17 cellular contexts compared by ENCODE assay signal in the genomic region with DNA sequence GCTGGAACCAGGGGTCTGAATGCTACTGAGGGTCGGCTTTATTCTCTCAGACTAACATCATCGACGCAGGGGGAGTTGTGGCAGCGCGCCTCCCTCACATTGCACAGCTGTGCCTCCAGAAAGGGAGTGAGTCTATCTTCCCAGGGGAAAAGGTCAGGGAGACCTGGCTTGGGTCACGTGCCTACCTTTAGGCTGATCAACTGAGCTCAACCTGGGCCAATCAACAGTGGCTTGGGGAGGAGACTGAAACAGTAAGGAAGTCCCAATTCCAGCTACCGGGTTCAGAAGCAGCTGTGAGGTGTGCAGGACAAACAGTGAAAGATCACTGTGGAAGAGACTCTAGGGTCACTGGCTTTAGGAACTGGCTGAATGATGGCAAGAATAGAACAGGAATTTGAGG. TPM values are rescaled to one million over a fixed set of nuclear protein-coding genes. Genes with fewer than 3 reads are reported as not detected.
DNase-seq lines count a peak whose midpoint lies in the region; ATAC-seq and TF ChIP-seq lines count a peak whose summit lies in the region.
"Had no signal": no experiment of that assay in that cellular context is flagged by ENCODE, and none has a peak within 500 bp of the region (broad histone marks: within the 10 kb centered on the region; RNA-seq: fewer than 3 reads in every experiment).

No MANE protein-coding gene starts in this region.

- peaks cover 3% of the 10 kb centered on the region for H3K36me3 Mint-ChIP-seq in T-helper 17 cell (ENCODE audit: low read depth)

- no peak for TF ChIP-seq CTCF in testis (IDR thresholded peaks at IDR 0.05)

- peaks cover 52% of the 10 kb centered on the region for H3K4me1 Mint-ChIP-seq in T-helper 17 cell

- peak overlapping the region in 1 of 2 donors; percentile 39 for H3K27ac ChIP-seq in testis

- no peaks in the 10 kb centered on the region for H3K27me3 Mint-ChIP-seq in T-helper 17 cell
- H3K27me3 Mint-ChIP-seq: activated naive CD8-positive, alpha-beta T cell treated with anti-CD3 and anti-CD28 coated beads for 36 hours; CD4-positive, alpha-beta T cell; central memory CD8-positive, alpha-beta T cell had no signal

- H3K4me3 ChIP-seq in testis = no peak overlapping the region

- H3K27ac Mint-ChIP-seq in T-helper 17 cell = peak overlapping the region; percentile 60
- H3K27ac Mint-ChIP-seq: activated naive CD8-positive, alpha-beta T cell treated with anti-CD3 and anti-CD28 coated beads for 36 hours; CD4-positive, alpha-beta T cell had no signal

- ATAC-seq in T-helper 17 cell (no peak), HG02852 (IDR thresholded peaks at IDR 0.05; ENCODE audit: unreplicated experiment) (no peak)
- ATAC-seq: activated CD4-positive, CD25-positive, alpha-beta regulatory T cell treated with anti-CD3 and anti-CD28 coated beads, Interleukin-2, amount 50 U/mL, for 24 hours had no signal

- peaks cover 6% of the 10 kb centered on the region for H3K4me1 ChIP-seq in testis

- no peaks in the 10 kb centered on the region for H3K36me3 ChIP-seq in testis (ENCODE audit: low read depth, missing control alignments)

- H3K4me3 Mint-ChIP-seq in T-helper 17 cell = no peak overlapping the region
- H3K4me3 Mint-ChIP-seq: activated naive CD8-positive, alpha-beta T cell treated with anti-CD3 and anti-CD28 coated beads for 36 hours; CD4-positive, alpha-beta T cell; central memory CD8-positive, alpha-beta T cell had no signal

- no peaks in the 10 kb centered on the region for H3K27me3 ChIP-seq in testis

- TF ChIP-seq POLR2A in testis (IDR thresholded peaks at IDR 0.05) = no peak

- 42 to 59% methylated on average over 7 of the region's 7 CpGs for WGBS in testis, 2 donors

- no peaks in the 10 kb centered on the region for H3K9me3 ChIP-seq in T-helper 17 cell (ENCODE audit: control insufficient read depth, low read length, poor library complexity, severe bottlenecking)
- no peaks in the 10 kb centered on the region for H3K9me3 ChIP-seq in testis

- intact Hi-C loops in testis (cut with DNase I; ENCODE audit: low total_unique reads) = no loop called here

- peak; percentile 1 for DNase-seq in NCI-H2227 (lab: John Stamatoyannopoulos, UW; ENCODE audit: unreplicated experiment)
- no peak for DNase-seq in NCI-H2227 treated with DMSO at 0.1 percent for 48 hours (lab: John Stamatoyannopoulos, UW)
- DNase-seq in T-helper 17 cell = no peak
- peak; percentile 67 for DNase-seq in left kidney (ENCODE audit: low read depth, low spot score)
- peak; percentile 70 for DNase-seq in testis
- DNase-seq in activated T-cell treated with anti-CD3 and anti-CD28 coated beads, Interleukin-2, amount 50 U/mL, for 48 hours = no peak
- no peak for DNase-seq in DMS153 (lab: John Stamatoyannopoulos, UW)
- DNase-seq: 8988T; activated CD8-positive, alpha-beta memory T cell treated with anti-CD3 and anti-CD28 coated beads, Interleukin-2, amount 50 U/mL, for 4 hours; activated naive CD8-positive, alpha-beta T cell treated with anti-CD3 and anti-CD28 coated beads for 36 hours; CD4-positive, alpha-beta T cell; left cardiac atrium; stimulated activated naive CD4-positive, alpha-beta T cell treated with Interleukin-2 at 50 U/mL for 16 hours; SW 1271 had no signal

RNA-seq across cellular contexts. Expression of gene SNX30, which starts 14.3 kb away (rescaled TPM):
- total RNA-seq in T-helper 17 cell (1 to 10 TPM; 7.7 to 9.3 TPM), testis (10 to 100 TPM; 34.1 to 34.2 TPM)
- polyA plus RNA-seq in testis (ENCODE audit: insufficient read depth, low read depth, low replicate concordance) = 26.3 TPM

RNA-seq across cellular contexts. Expression of gene INIP, which starts 46.9 kb away (rescaled TPM):
- total RNA-seq in T-helper 17 cell (10 to 100 TPM; 13.6 to 15.5 TPM), testis (10 to 100 TPM; 18.5 to 21.7 TPM)
- polyA plus RNA-seq in testis (ENCODE audit: insufficient read depth, low read depth, low replicate concordance) = 16.1 TPM

Comparison
In these comparisons a context has a peak if more than half of its experiments do, and no peak if none do; other contexts are left out.
1. DNase-seq: peak in NCI-H2227 (single experiment), left kidney (single experiment) and testis (single experiment); none in NCI-H2227 treated with DMSO at 0.1 percent for 48 hours (single experiment), T-helper 17 cell (0 of 3), activated T-cell treated with anti-CD3 and anti-CD28 coated beads, Interleukin-2, amount 50 U/mL, for 48 hours (0 of 2) and DMS153 (single experiment).